ENCODE assay signal across 17 cellular contexts in genomic region chr2:178807227-178808008, GRCh38. TPM values are rescaled to one million over a fixed set of nuclear protein-coding genes. Genes with fewer than 3 reads are reported as not detected.
DNase-seq lines count a peak whose midpoint lies in the region; ATAC-seq and TF ChIP-seq lines count a peak whose summit lies in the region.
"Had no signal": no experiment of that assay in that cellular context is flagged by ENCODE, and none has a peak within 500 bp of the region (broad histone marks: within the 10 kb centered on the region; RNA-seq: fewer than 3 reads in every experiment).

Gene TTN (minus strand): TSS chr2:178807423. CDS start chr2:178804642, 2,781 bp downstream.

- WGBS in H9 (ENCODE audit: extremely low coverage, insufficient read length, low lambda C conversion rate) = no CpG with 5 or more reads among the region's 10 CpGs

- H3K4me1 Mint-ChIP-seq in activated CD8-positive, alpha-beta T cell treated with anti-CD3 and anti-CD28 coated beads, Interleukin-2, amount 10 ng/mL, durations not matched to agents 7 days and 5 days (ENCODE audit: low read depth) = peaks cover 3% of the 10 kb centered on the region
- H3K4me1 Mint-ChIP-seq in activated CD8-positive, alpha-beta T cell treated with anti-CD3 and anti-CD28 coated beads for 36 hours (ENCODE audit: low read depth) = no peaks in the 10 kb centered on the region
- H3K4me1 Mint-ChIP-seq in nephron (peaks cover 28% of the 10 kb centered on the region), H9 (no peaks in the 10 kb centered on the region)

- ATAC-seq in activated CD8-positive, alpha-beta T cell treated with anti-CD3 and anti-CD28 coated beads, Interleukin-2, amount 10 ng/mL, durations not matched to agents 7 days and 5 days = no peak
- no peak for ATAC-seq in activated CD8-positive, alpha-beta T cell treated with anti-CD3 and anti-CD28 coated beads for 36 hours
- peak; percentile 37 for ATAC-seq in upper lobe of right lung
- ATAC-seq: HCT116; naive thymus-derived CD8-positive, alpha-beta T cell had no signal

- H3K18ac ChIP-seq in H9 (ENCODE audit: insufficient read length, low read depth, low read length) = no peak within 1 kb of the TSS

- CTCF ChIA-PET in activated CD8-positive, alpha-beta T cell treated with anti-CD3 and anti-CD28 coated beads, Interleukin-2, amount 10 ng/mL, durations not matched to agents 7 days and 5 days (lab: Charles Lee) = interaction anchor here (0.8 to 5.3 kb wide), 3 partner anchors 10 to 46 kb away, joined by 3 to 21 read pairs (median 4); no protein-coding TSS in a partner anchor
- CTCF ChIA-PET in activated CD8-positive, alpha-beta T cell treated with anti-CD3 and anti-CD28 coated beads for 36 hours (lab: Charles Lee) = interaction anchor here (0.8 to 1.4 kb wide), 3 partner anchors 10 to 82 kb away, joined by 3 to 4 read pairs (median 3); no protein-coding TSS in a partner anchor

- no peak within 1 kb of the TSS for H3K4me3 Mint-ChIP-seq in activated CD8-positive, alpha-beta T cell treated with anti-CD3 and anti-CD28 coated beads, Interleukin-2, amount 10 ng/mL, durations not matched to agents 7 days and 5 days
- no peak within 1 kb of the TSS for H3K4me3 Mint-ChIP-seq in activated CD8-positive, alpha-beta T cell treated with anti-CD3 and anti-CD28 coated beads for 36 hours
- H3K4me3 Mint-ChIP-seq in nephron (peak within 1 kb of the TSS; percentile 31 to 94 (median 86)), H9 (no peak within 1 kb of the TSS)
- H3K4me3 Mint-ChIP-seq: activated T-helper 1 cell treated with anti-CD3 and anti-CD28 coated beads, Interleukin-12 subunit alpha, Interleukin-12 subunit beta, Interleukin-2, Interleukin-4 antibody, amounts not matched to agents 30 ng/mL and 10 ng/mL and 1 ng/mL, durations not matched to agents 14 hours and 24 hours and 36 hours; naive thymus-derived CD8-positive, alpha-beta T cell; stimulated activated naive CD8-positive, alpha-beta T cell treated with anti-CD3 and anti-CD28 coated beads, Interleukin-15, Interleukin-2, amounts not matched to agents 100 ng/mL and 50 ng/mL, for 24 hours had no signal

- no peak within 1 kb of the TSS for H2AFZ ChIP-seq in H9 (ENCODE audit: low read length)

- H4K91ac ChIP-seq in H9 (ENCODE audit: insufficient read length, low read depth, low read length) = no peak within 1 kb of the TSS

- DNase-seq in activated CD8-positive, alpha-beta T cell treated with anti-CD3 and anti-CD28 coated beads, Interleukin-2, amount 10 ng/mL, durations not matched to agents 7 days and 5 days = no peak
- no peak for DNase-seq in activated CD8-positive, alpha-beta T cell treated with anti-CD3 and anti-CD28 coated beads for 36 hours
- DNase-seq in cardiac septum (ENCODE audit: low spot score) (peak; percentile 87), upper lobe of right lung (no peak), NCI-H1436 (lab: John Stamatoyannopoulos, UW) (no peak), H9 (no peak), coronary artery (ENCODE audit: low spot score) (no peak)
- DNase-seq: DND-41; Kasumi-1; naive thymus-derived CD8-positive, alpha-beta T cell; NCI-H1417 treated with DMSO at 0.1 percent for 48 hours; NCI-H2171 treated with DMSO at 0.1 percent for 48 hours had no signal

- H2BK12ac ChIP-seq in H9 (ENCODE audit: insufficient read length, low read depth, low read length) = no peak within 1 kb of the TSS

- no peak within 1 kb of the TSS for H2BK15ac ChIP-seq in H9 (ENCODE audit: low read depth, low read length)

- H2BK120ac ChIP-seq in H9 (ENCODE audit: low read depth, low read length, poor library complexity, severe bottlenecking) = no peak within 1 kb of the TSS

- no peak for TF ChIP-seq CTCF in activated CD8-positive, alpha-beta T cell treated with anti-CD3 and anti-CD28 coated beads for 36 hours (IDR thresholded peaks at IDR 0.05)
- no peak for TF ChIP-seq CTCF in nephron (IDR thresholded peaks at IDR 0.05; ENCODE audit: unreplicated experiment in 3 of 3)
- no peak for TF ChIP-seq CTCF in upper lobe of right lung (IDR thresholded peaks at IDR 0.05)
- no peak for TF ChIP-seq CTCF in H9 (conservative IDR thresholded peaks at IDR 0.05)
- no peak for TF ChIP-seq CTCF in coronary artery (IDR thresholded peaks at IDR 0.05)

- no peaks in the 10 kb centered on the region for H4K20me1 ChIP-seq in H9 (ENCODE audit: control insufficient read depth, insufficient read depth, insufficient read length)
- H4K20me1 ChIP-seq: BLaER1 treated with 17β-estradiol and CSF1 and Interleukin-3, amounts not matched to agents 10 nM and 100 nM had no signal

- H2AK5ac ChIP-seq in H9 (ENCODE audit: insufficient read length, low read length) = no peak within 1 kb of the TSS

- no peak within 1 kb of the TSS for H3K4me3 ChIP-seq in upper lobe of right lung
- H3K4me3 ChIP-seq in coronary artery = no peak within 1 kb of the TSS
- H3K4me3 ChIP-seq: BLaER1 treated with 17β-estradiol and CSF1 and Interleukin-3, amounts not matched to agents 10 nM and 100 nM had no signal

- H3K9me3 ChIP-seq in upper lobe of right lung (no peaks in the 10 kb centered on the region), H9 (ENCODE audit: control insufficient read depth, low read depth, low read length) (no peaks in the 10 kb centered on the region)
- H3K9me3 ChIP-seq: BLaER1 treated with 17β-estradiol and CSF1 and Interleukin-3, amounts not matched to agents 10 nM and 100 nM had no signal

- no peak within 1 kb of the TSS for H3K14ac ChIP-seq in H9 (ENCODE audit: insufficient read depth, low read length)

- H3K36me3 Mint-ChIP-seq in activated CD8-positive, alpha-beta T cell treated with anti-CD3 and anti-CD28 coated beads, Interleukin-2, amount 10 ng/mL, durations not matched to agents 7 days and 5 days (ENCODE audit: low read depth) = no peaks in the 10 kb centered on the region
- H3K36me3 Mint-ChIP-seq in activated CD8-positive, alpha-beta T cell treated with anti-CD3 and anti-CD28 coated beads for 36 hours (ENCODE audit: low read depth) = no peaks in the 10 kb centered on the region
- H3K36me3 Mint-ChIP-seq in nephron (ENCODE audit: low read depth) (no peaks in the 10 kb centered on the region), H9 (ENCODE audit: insufficient read depth in 1 of 3, low read depth in 3 of 3) (no peaks in the 10 kb centered on the region)

- H3K27ac ChIP-seq in upper lobe of right lung (no peak within 1 kb of the TSS), H9 (ENCODE audit: insufficient read length, low read depth, low read length) (no peak within 1 kb of the TSS), coronary artery (no peak within 1 kb of the TSS)
- H3K27ac ChIP-seq: BLaER1 treated with 17β-estradiol and CSF1 and Interleukin-3, amounts not matched to agents 10 nM and 100 nM had no signal

- H3K4ac ChIP-seq in H9 (ENCODE audit: low read depth, low read length) = no peak within 1 kb of the TSS

- H3K27ac Mint-ChIP-seq in activated CD8-positive, alpha-beta T cell treated with anti-CD3 and anti-CD28 coated beads, Interleukin-2, amount 10 ng/mL, durations not matched to agents 7 days and 5 days = no peak within 1 kb of the TSS
- no peak within 1 kb of the TSS for H3K27ac Mint-ChIP-seq in activated CD8-positive, alpha-beta T cell treated with anti-CD3 and anti-CD28 coated beads for 36 hours
- H3K27ac Mint-ChIP-seq in nephron (peak within 1 kb of the TSS; percentile 37 to 65 (median 49)), H9 (no peak within 1 kb of the TSS)
- H3K27ac Mint-ChIP-seq: activated T-helper 1 cell treated with anti-CD3 and anti-CD28 coated beads, Interleukin-12 subunit alpha, Interleukin-12 subunit beta, Interleukin-2, Interleukin-4 antibody, amounts not matched to agents 30 ng/mL and 10 ng/mL and 1 ng/mL, durations not matched to agents 14 hours and 24 hours and 36 hours; stimulated activated naive CD8-positive, alpha-beta T cell treated with anti-CD3 and anti-CD28 coated beads, Interleukin-15, Interleukin-2, amounts not matched to agents 100 ng/mL and 50 ng/mL, for 24 hours had no signal

- POLR2A ChIA-PET in activated CD8-positive, alpha-beta T cell treated with anti-CD3 and anti-CD28 coated beads, Interleukin-2, amount 10 ng/mL, durations not matched to agents 7 days and 5 days (lab: Charles Lee) = no interaction called here
- POLR2A ChIA-PET in activated CD8-positive, alpha-beta T cell treated with anti-CD3 and anti-CD28 coated beads for 36 hours (lab: Charles Lee) = no interaction called here

- no peak within 1 kb of the TSS for H3K23ac ChIP-seq in H9 (ENCODE audit: insufficient read length, low read depth, low read length)

- H3K9ac ChIP-seq in H9 (ENCODE audit: extremely low read depth, insufficient read length, low read length) = no peak within 1 kb of the TSS
- H3K9ac ChIP-seq: BLaER1 treated with 17β-estradiol and CSF1 and Interleukin-3, amounts not matched to agents 10 nM and 100 nM had no signal

- no peaks in the 10 kb centered on the region for H3K27me3 Mint-ChIP-seq in activated CD8-positive, alpha-beta T cell treated with anti-CD3 and anti-CD28 coated beads, Interleukin-2, amount 10 ng/mL, durations not matched to agents 7 days and 5 days (ENCODE audit: low read depth)
- no peaks in the 10 kb centered on the region for H3K27me3 Mint-ChIP-seq in activated CD8-positive, alpha-beta T cell treated with anti-CD3 and anti-CD28 coated beads for 36 hours
- H3K27me3 Mint-ChIP-seq in nephron (ENCODE audit: low read depth) = no peaks in the 10 kb centered on the region
- H3K27me3 Mint-ChIP-seq in H9 (ENCODE audit: low read depth) = no peaks in the 10 kb centered on the region
- H3K27me3 Mint-ChIP-seq: naive thymus-derived CD8-positive, alpha-beta T cell; stimulated activated naive CD8-positive, alpha-beta T cell treated with anti-CD3 and anti-CD28 coated beads, Interleukin-15, Interleukin-2, amounts not matched to agents 100 ng/mL and 50 ng/mL, for 24 hours had no signal

- H3T11ph ChIP-seq in H9 (ENCODE audit: low read length) = no peak within 1 kb of the TSS

- H4K8ac ChIP-seq in H9 (replicated peaks; ENCODE audit: insufficient read length, low read depth, low read length) = no peak within 1 kb of the TSS

- no peaks in the 10 kb centered on the region for H3K36me3 ChIP-seq in upper lobe of right lung
- H3K36me3 ChIP-seq: BLaER1 treated with 17β-estradiol and CSF1 and Interleukin-3, amounts not matched to agents 10 nM and 100 nM had no signal

- H2BK5ac ChIP-seq in H9 (ENCODE audit: insufficient read length, low read length) = no peak within 1 kb of the TSS

- no peak within 1 kb of the TSS for H2BK20ac ChIP-seq in H9 (ENCODE audit: low read depth, low read length, poor library complexity, severe bottlenecking)

- no peak within 1 kb of the TSS for H3K56ac ChIP-seq in H9 (ENCODE audit: insufficient read length, low read depth, low read length)

- H3K79me2 ChIP-seq in H9 (ENCODE audit: insufficient read depth, low read length) = no peaks in the 10 kb centered on the region

- intact Hi-C loops in activated CD8-positive, alpha-beta T cell treated with anti-CD3 and anti-CD28 coated beads for 36 hours (cut with micrococcal nuclease) = no loop called here
- intact Hi-C loops in cardiac septum (cut with DNase I) = loop anchor here (2.0 kb wide), 1 partner anchor 57 kb away; no protein-coding TSS in a partner anchor
- intact Hi-C loops in upper lobe of right lung (cut with DNase I) = no loop called here

- H4K5ac ChIP-seq in H9 (ENCODE audit: insufficient read length, low read depth, low read length) = no peak within 1 kb of the TSS

- H3K27me3 ChIP-seq in upper lobe of right lung = no peaks in the 10 kb centered on the region
- no peaks in the 10 kb centered on the region for H3K27me3 ChIP-seq in H9 (ENCODE audit: insufficient read depth, low read length)
- H3K27me3 ChIP-seq: BLaER1 treated with 17β-estradiol and CSF1 and Interleukin-3, amounts not matched to agents 10 nM and 100 nM had no signal

- no peaks in the 10 kb centered on the region for H3K79me1 ChIP-seq in H9 (ENCODE audit: insufficient read depth, low read depth, low read length, poor library complexity, severe bottlenecking)

- H3K23me2 ChIP-seq in H9 (ENCODE audit: insufficient read length, low read depth, low read length, poor library complexity, severe bottlenecking) = no peaks in the 10 kb centered on the region

- H3K4me1 ChIP-seq in upper lobe of right lung (no peaks in the 10 kb centered on the region), H9 (ENCODE audit: insufficient read depth, low read length) (no peaks in the 10 kb centered on the region)
- H3K4me1 ChIP-seq: BLaER1 treated with 17β-estradiol and CSF1 and Interleukin-3, amounts not matched to agents 10 nM and 100 nM had no signal

- no peak within 1 kb of the TSS for H3K4me2 ChIP-seq in H9 (ENCODE audit: insufficient read depth, insufficient read length, low read length)
- H3K4me2 ChIP-seq: BLaER1 treated with 17β-estradiol and CSF1 and Interleukin-3, amounts not matched to agents 10 nM and 100 nM had no signal

- no peaks in the 10 kb centered on the region for H3K9me3 Mint-ChIP-seq in activated CD8-positive, alpha-beta T cell treated with anti-CD3 and anti-CD28 coated beads, Interleukin-2, amount 10 ng/mL, durations not matched to agents 7 days and 5 days (ENCODE audit: insufficient read depth)
- no peaks in the 10 kb centered on the region for H3K9me3 Mint-ChIP-seq in activated CD8-positive, alpha-beta T cell treated with anti-CD3 and anti-CD28 coated beads for 36 hours
- H3K9me3 Mint-ChIP-seq in nephron (no peaks in the 10 kb centered on the region), H9 (no peaks in the 10 kb centered on the region)
- H3K9me3 Mint-ChIP-seq: activated T-helper 1 cell treated with anti-CD3 and anti-CD28 coated beads, Interleukin-12 subunit alpha, Interleukin-12 subunit beta, Interleukin-2, Interleukin-4 antibody, amounts not matched to agents 30 ng/mL and 10 ng/mL and 1 ng/mL, durations not matched to agents 14 hours and 24 hours and 36 hours; naive thymus-derived CD8-positive, alpha-beta T cell; stimulated activated naive CD8-positive, alpha-beta T cell treated with anti-CD3 and anti-CD28 coated beads, Interleukin-15, Interleukin-2, amounts not matched to agents 100 ng/mL and 50 ng/mL, for 24 hours had no signal

RNA-seq across cellular contexts. Expression of gene TTN, which starts in this region (rescaled TPM):
- 10 to 100 TPM; 11.4 to 12.8 TPM for total RNA-seq in activated CD8-positive, alpha-beta T cell treated with anti-CD3 and anti-CD28 coated beads, Interleukin-2, amount 10 ng/mL, durations not matched to agents 7 days and 5 days
- 1 to 10 TPM; 2.8 to 4.3 TPM for total RNA-seq in activated CD8-positive, alpha-beta T cell treated with anti-CD3 and anti-CD28 coated beads for 36 hours
- total RNA-seq in cardiac septum (4,176 TPM), upper lobe of right lung (19.6 TPM), H9 (2021) (0.59 and 0.70 TPM in 2 replicates)

Comparison
In these comparisons a context has a peak if more than half of its experiments do, and no peak if none do; other contexts are left out.
1. RNA of gene TTN (total RNA-seq): 4,176 TPM in cardiac septum (single experiment); 19.6 TPM in upper lobe of right lung (single experiment), 11.4 to 12.8 TPM in activated CD8-positive, alpha-beta T cell treated with anti-CD3 and anti-CD28 coated beads, Interleukin-2, amount 10 ng/mL, durations not matched to agents 7 days and 5 days, 2.8 to 4.3 TPM in activated CD8-positive, alpha-beta T cell treated with anti-CD3 and anti-CD28 coated beads for 36 hours and 0.59 to 0.70 TPM in H9; every median in the first group is over 100 times any median in the second.
2. H3K27ac Mint-ChIP-seq: peak in nephron (3 of 3); none in activated CD8-positive, alpha-beta T cell treated with anti-CD3 and anti-CD28 coated beads, Interleukin-2, amount 10 ng/mL, durations not matched to agents 7 days and 5 days (single experiment), activated CD8-positive, alpha-beta T cell treated with anti-CD3 and anti-CD28 coated beads for 36 hours (single experiment) and H9 (0 of 3).
3. H3K4me3 Mint-ChIP-seq: peak in nephron (3 of 3); none in activated CD8-positive, alpha-beta T cell treated with anti-CD3 and anti-CD28 coated beads, Interleukin-2, amount 10 ng/mL, durations not matched to agents 7 days and 5 days (single experiment), activated CD8-positive, alpha-beta T cell treated with anti-CD3 and anti-CD28 coated beads for 36 hours (single experiment) and H9 (0 of 2).